8 cellular contexts compared by ENCODE assay signal in the genomic region with DNA sequence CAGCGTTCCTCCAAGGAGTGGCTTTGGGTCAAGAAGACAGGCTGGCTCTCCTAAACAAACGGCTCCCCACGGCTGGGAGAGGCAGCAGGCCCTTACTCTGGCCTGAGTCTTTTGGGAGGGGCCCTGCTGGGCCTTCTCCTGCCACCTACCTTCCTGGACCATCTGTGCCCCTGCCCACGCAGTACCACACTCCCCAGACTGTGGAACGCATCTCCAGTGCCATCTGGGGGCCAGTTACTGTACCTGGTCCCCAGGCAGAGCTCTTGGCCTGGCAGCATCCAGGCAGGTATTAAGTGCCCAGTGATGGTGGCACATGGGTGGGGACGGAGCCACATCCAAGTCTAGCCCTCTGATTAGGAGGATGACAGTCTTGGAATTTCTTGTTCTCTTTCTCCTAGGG. TPM values are rescaled to one million over a fixed set of nuclear protein-coding genes. Genes with fewer than 3 reads are reported as not detected.
DNase-seq lines count a peak whose midpoint lies in the region; ATAC-seq and TF ChIP-seq lines count a peak whose summit lies in the region.

No MANE protein-coding gene starts in this region.

- no peaks in the 10 kb centered on the region for H3K27me3 ChIP-seq in breast epithelium
- no peaks in the 10 kb centered on the region for H3K27me3 ChIP-seq in SU-DHL-6 (ENCODE audit: low read length)
- no peaks in the 10 kb centered on the region for H3K27me3 ChIP-seq in upper lobe of right lung
- H3K27me3 ChIP-seq in colonic mucosa = no peaks in the 10 kb centered on the region

- H3K4me3 Mint-ChIP-seq in MCF 10A (ENCODE audit: unreplicated experiment) = no peak overlapping the region

- POLR2A ChIA-PET in MCF 10A (lab: Yijun Ruan, JAX) = interaction anchor here (3.0 kb wide), 1 partner anchor 14 kb away, joined by 7 read pairs; a partner anchor contains a TSS

- H3K27ac ChIP-seq in breast epithelium = no peak overlapping the region
- 0 out of 2 replicates have a peak overlapping the region, but pooled peaks have one; percentile 27 for H3K27ac ChIP-seq in SU-DHL-6 (ENCODE audit: low read depth, low read length)
- H3K27ac ChIP-seq in upper lobe of right lung = no peak overlapping the region
- no peak overlapping the region for H3K27ac ChIP-seq in colonic mucosa

- no peaks in the 10 kb centered on the region for H3K9me3 Mint-ChIP-seq in MCF 10A (ENCODE audit: unreplicated experiment)

- TF ChIP-seq CTCF in MCF 10A (IDR thresholded peaks at IDR 0.05; ENCODE audit: unreplicated experiment) (no peak), breast epithelium (IDR thresholded peaks at IDR 0.05) (no peak), SU-DHL-6 (IDR thresholded peaks at IDR 0.05; ENCODE audit: insufficient read depth, low read length, poor library complexity, severe bottlenecking) (peak; percentile 88), upper lobe of right lung (IDR thresholded peaks at IDR 0.05) (peak; percentile 27), colonic mucosa (IDR thresholded peaks at IDR 0.05) (no peak)

- peaks cover 12% of the 10 kb centered on the region for H3K36me3 Mint-ChIP-seq in MCF 10A (ENCODE audit: insufficient read depth, unreplicated experiment)

- H3K4me3 ChIP-seq in breast epithelium (no peak overlapping the region), SU-DHL-6 (ENCODE audit: insufficient read depth, low read length, poor library complexity, severe bottlenecking) (no peak overlapping the region), upper lobe of right lung (no peak overlapping the region), colonic mucosa (no peak overlapping the region)

- CTCF ChIA-PET in MCF 10A (lab: Yijun Ruan, JAX) = interaction anchor here (0.5 to 1.0 kb wide), 2 partner anchors 12 to 28 kb away, joined by 3 to 4 read pairs; no protein-coding TSS in a partner anchor

- H3K79me2 ChIP-seq in SU-DHL-6 (ENCODE audit: insufficient read depth, low read length) = no peaks in the 10 kb centered on the region

- no peaks in the 10 kb centered on the region for H3K4me1 Mint-ChIP-seq in MCF 10A (ENCODE audit: insufficient read depth, unreplicated experiment)

- H3K27me3 Mint-ChIP-seq in MCF 10A (ENCODE audit: insufficient read depth, unreplicated experiment) = no peaks in the 10 kb centered on the region

- no peak overlapping the region for H3K27ac Mint-ChIP-seq in MCF 10A (ENCODE audit: low read depth, unreplicated experiment)

- ATAC-seq in upper lobe of right lung (peak; percentile 50), GM21390 (IDR thresholded peaks at IDR 0.05; ENCODE audit: unreplicated experiment) (no peak)

- TF ChIP-seq POLR2A in breast epithelium (IDR thresholded peaks at IDR 0.05) = no peak

- peak; percentile 22 for DNase-seq in MCF 10A (ENCODE audit: unreplicated experiment)
- no peak for DNase-seq in breast epithelium (ENCODE audit: low spot score in 2 of 2)
- DNase-seq in effector CD8-positive, alpha-beta T cell (lab: John Stamatoyannopoulos, UW) = peak; percentile 22
- no peak for DNase-seq in upper lobe of right lung
- DNase-seq in colonic mucosa = no peak
- no peak for DNase-seq in NCI-H2227 treated with DMSO at 0.1 percent for 48 hours (lab: John Stamatoyannopoulos, UW)

- peaks cover 11% of the 10 kb centered on the region for H3F3A ChIP-seq in SU-DHL-6 (ENCODE audit: insufficient read depth)

- H2AFZ ChIP-seq in SU-DHL-6 (ENCODE audit: low read depth, low read length, severe bottlenecking) = no peak overlapping the region

- H4K20me1 ChIP-seq in SU-DHL-6 (ENCODE audit: low read depth, low read length) = no peaks in the 10 kb centered on the region

- H3K9me3 ChIP-seq in breast epithelium (no peaks in the 10 kb centered on the region), SU-DHL-6 (ENCODE audit: insufficient read depth, low read length) (no peaks in the 10 kb centered on the region), upper lobe of right lung (no peaks in the 10 kb centered on the region), colonic mucosa (no peaks in the 10 kb centered on the region)

- H3K4me1 ChIP-seq in breast epithelium = no peaks in the 10 kb centered on the region
- no peaks in the 10 kb centered on the region for H3K4me1 ChIP-seq in upper lobe of right lung
- H3K4me1 ChIP-seq in colonic mucosa = no peaks in the 10 kb centered on the region

- no peaks in the 10 kb centered on the region for H3K36me3 ChIP-seq in breast epithelium
- peaks cover 15% of the 10 kb centered on the region; the same call in 1 of the 2 replicates for H3K36me3 ChIP-seq in SU-DHL-6 (ENCODE audit: low read length)
- no peaks in the 10 kb centered on the region for H3K36me3 ChIP-seq in upper lobe of right lung
- H3K36me3 ChIP-seq in colonic mucosa = no peaks in the 10 kb centered on the region

- no TSS peak for BruUV-seq in MCF 10A (replicated peaks; lab: Mats Ljungman, UMichigan)

- H3K9ac ChIP-seq in SU-DHL-6 (ENCODE audit: low read length) (no peak overlapping the region), colonic mucosa (ENCODE audit: low read depth in 2 of 2, low read length in 2 of 2) (no peak overlapping the region)

- intact Hi-C loops in MCF 10A (cut with micrococcal nuclease) = no loop called here
- intact Hi-C loops in breast epithelium (cut with DNase I; ENCODE audit: low total_unique reads) = no loop called here
- intact Hi-C loops in upper lobe of right lung (cut with DNase I) = no loop called here
- intact Hi-C loops in colonic mucosa (cut with DNase I) = no loop called here

- H3K9me2 ChIP-seq in SU-DHL-6 (replicated peaks; ENCODE audit: insufficient read depth, low read length) = no peaks in the 10 kb centered on the region

- no peak overlapping the region for H3K4me2 ChIP-seq in SU-DHL-6 (ENCODE audit: low read depth, low read length, poor library complexity, severe bottlenecking)

RNA-seq across cellular contexts. Expression of a gene that starts 14.4 kb away (rescaled TPM):
- total RNA-seq in MCF 10A (2022) (5.9 and 10.3 TPM in 2 replicates), breast epithelium (10 to 100 TPM; 15.1 to 28.5 (median 17.8) TPM), upper lobe of right lung (7.4 TPM), colonic mucosa (10 to 100 TPM in 1 of 2 donors, 1 to 10 TPM in 1; 9.7 to 14.1 TPM)

RNA-seq across cellular contexts. Expression of a gene that starts 14.5 kb away (rescaled TPM):
- total RNA-seq in MCF 10A (2022) = 15.6 and 18.9 TPM in 2 replicates
- 10 to 100 TPM in 2 of 3 donors, 1 to 10 TPM in 1; 7.4 to 20.6 (median 11.6) TPM for total RNA-seq in breast epithelium
- 15.7 TPM for total RNA-seq in upper lobe of right lung
- 10 to 100 TPM; 11.4 to 19.6 TPM for total RNA-seq in colonic mucosa

RNA-seq across cellular contexts. Expression of a gene that starts 16.9 kb away (rescaled TPM):
- total RNA-seq in MCF 10A (2022) (9.1 and 15.4 TPM in 2 replicates), breast epithelium (10 to 100 TPM in 2 of 3 donors, 1 to 10 TPM in 1; 8.3 to 24.9 (median 18.1) TPM), upper lobe of right lung (20.0 TPM), colonic mucosa (1 to 10 TPM; 3.3 to 5.5 TPM)

RNA-seq across cellular contexts. Expression of a gene that starts 28.5 kb away (rescaled TPM):
- total RNA-seq in MCF 10A (2022) (50.0 and 51.4 TPM in 2 replicates), breast epithelium (10 to 100 TPM; 14.3 to 24.2 (median 22.3) TPM), upper lobe of right lung (35.0 TPM), colonic mucosa (10 to 100 TPM; 43.0 to 49.2 TPM)

RNA-seq across cellular contexts. Expression of a gene that starts 54.1 kb away (rescaled TPM):
- 32.7 and 36.8 TPM in 2 replicates for total RNA-seq in MCF 10A (2022)
- 10 to 100 TPM; 17.3 to 30.5 (median 29.7) TPM for total RNA-seq in breast epithelium
- 21.9 TPM for total RNA-seq in upper lobe of right lung
- 10 to 100 TPM; 15.1 to 19.4 TPM for total RNA-seq in colonic mucosa

Comparison
In these comparisons a context has a peak if more than half of its experiments do, and no peak if none do; other contexts are left out.
1. DNase-seq: peak in MCF 10A (single experiment) and effector CD8-positive, alpha-beta T cell (single experiment); none in breast epithelium (0 of 2), upper lobe of right lung (single experiment), colonic mucosa (single experiment) and NCI-H2227 treated with DMSO at 0.1 percent for 48 hours (single experiment).
2. CTCF ChIP-seq: peak in SU-DHL-6 (single experiment) and upper lobe of right lung (single experiment); none in MCF 10A (single experiment), breast epithelium (0 of 3) and colonic mucosa (single experiment).